ENCODE assay signal across 9 cellular contexts in the genomic region with DNA sequence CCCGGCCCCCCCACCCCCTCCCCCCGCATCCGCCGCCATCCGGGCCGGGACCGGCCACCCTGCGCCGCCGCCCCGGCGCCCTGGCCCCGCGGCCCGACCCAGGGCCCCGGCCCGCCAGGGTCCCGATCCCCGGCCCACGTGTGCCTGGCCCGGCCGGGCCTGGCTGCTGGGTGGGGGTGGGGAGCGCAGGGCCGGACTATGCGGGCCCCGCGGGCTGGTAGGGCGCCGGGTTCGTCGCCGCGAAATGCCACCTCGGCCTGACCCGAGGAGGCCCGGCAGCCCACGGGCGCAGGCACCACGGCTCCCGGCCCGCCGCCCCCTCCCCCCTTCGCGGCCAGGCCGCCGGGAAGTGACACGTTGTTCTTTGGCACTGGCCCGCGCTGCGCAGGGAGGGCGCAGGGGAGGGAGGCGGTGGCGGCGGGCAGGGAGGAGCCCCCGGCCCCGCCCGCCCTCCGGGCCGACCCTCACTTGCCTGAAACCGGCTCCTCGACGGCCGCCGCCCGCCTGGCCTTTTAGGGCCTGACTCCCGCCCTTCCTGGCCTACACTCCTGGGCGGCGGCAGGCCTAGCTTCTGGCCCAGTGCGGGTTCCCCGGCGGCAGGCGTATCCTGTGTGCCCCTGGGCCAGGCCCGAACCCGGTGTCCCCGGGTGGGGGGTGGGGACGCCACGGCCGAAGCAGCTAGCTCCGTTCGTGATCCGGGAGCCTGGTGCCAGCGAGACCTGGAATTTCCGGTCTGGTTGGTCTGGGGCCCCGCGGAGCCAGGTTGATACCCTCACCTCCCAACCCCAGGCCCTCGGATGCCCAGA. TPM values are rescaled to one million over a fixed set of nuclear protein-coding genes. Genes with fewer than 3 reads are reported as not detected.
DNase-seq lines count a peak whose midpoint lies in the region; ATAC-seq and TF ChIP-seq lines count a peak whose summit lies in the region.
"Had no signal": no experiment of that assay in that cellular context is flagged by ENCODE, and none has a peak within 500 bp of the region (broad histone marks: within the 10 kb centered on the region; RNA-seq: fewer than 3 reads in every experiment).

No MANE protein-coding gene starts in this region.

- peaks cover 23% of the 10 kb centered on the region for H3K4me1 ChIP-seq in CD8-positive, alpha-beta T cell (ENCODE audit: insufficient read depth, low read length)
- peaks cover 35% of the 10 kb centered on the region for H3K4me1 ChIP-seq in SJSA1 (replicated peaks)

- DNase-seq in CD8-positive, alpha-beta T cell: peak; percentile 32 to 77 (median 67)
- DNase-seq in SJSA1 (ENCODE audit: low read depth in 1 of 2, low spot score in 2 of 2) (peak; percentile 58 to 77), cardiac septum (ENCODE audit: low spot score) (peak; percentile 91), posterior cingulate gyrus (peak; percentile 44 to 93 (median 61)), NCI-H187 treated with DMSO at 0.1 percent for 48 hours (lab: John Stamatoyannopoulos, UW) (no peak)
- peak; percentile 71 for DNase-seq in activated naive CD8-positive, alpha-beta T cell treated with anti-CD3 and anti-CD28 coated beads, Interleukin-2, amount 10 ng/mL, durations not matched to agents 7 days and 5 days

- ATAC-seq in CD8-positive, alpha-beta T cell: peak; percentile 63
- ATAC-seq in GM19397 (IDR thresholded peaks at IDR 0.05; ENCODE audit: unreplicated experiment): peak; percentile 48
- ATAC-seq in HG03457 (IDR thresholded peaks at IDR 0.05; ENCODE audit: unreplicated experiment): peak; percentile 16
- peak; percentile 58 for ATAC-seq in activated naive CD8-positive, alpha-beta T cell treated with anti-CD3 and anti-CD28 coated beads, Interleukin-2, amount 10 ng/mL, durations not matched to agents 7 days and 5 days (ENCODE audit: low read depth)

- H3K9me3 ChIP-seq in CD8-positive, alpha-beta T cell (ENCODE audit: low read length): no peaks in the 10 kb centered on the region
- no peaks in the 10 kb centered on the region for H3K9me3 ChIP-seq in SJSA1 (replicated peaks)

- no peak for TF ChIP-seq CTCF in CD8-positive, alpha-beta T cell (IDR thresholded peaks at IDR 0.05)

- H3K4me3 Mint-ChIP-seq in CD8-positive, alpha-beta T cell: peak overlapping the region; percentile 87
- peak overlapping the region; percentile 83 for H3K4me3 Mint-ChIP-seq in activated naive CD8-positive, alpha-beta T cell treated with anti-CD3 and anti-CD28 coated beads, Interleukin-2, amount 10 ng/mL, durations not matched to agents 7 days and 5 days

- H3K9me3 Mint-ChIP-seq in CD8-positive, alpha-beta T cell: no peaks in the 10 kb centered on the region
- H3K9me3 Mint-ChIP-seq in activated naive CD8-positive, alpha-beta T cell treated with anti-CD3 and anti-CD28 coated beads, Interleukin-2, amount 10 ng/mL, durations not matched to agents 7 days and 5 days: no peaks in the 10 kb centered on the region

- H3K36me3 ChIP-seq in CD8-positive, alpha-beta T cell (ENCODE audit: insufficient read depth, low read length): peaks cover 12% of the 10 kb centered on the region
- H3K36me3 ChIP-seq in SJSA1: peaks cover 50% of the 10 kb centered on the region

- peaks cover 35% of the 10 kb centered on the region for H3K4me1 Mint-ChIP-seq in CD8-positive, alpha-beta T cell (ENCODE audit: low read depth)
- H3K4me1 Mint-ChIP-seq in activated naive CD8-positive, alpha-beta T cell treated with anti-CD3 and anti-CD28 coated beads, Interleukin-2, amount 10 ng/mL, durations not matched to agents 7 days and 5 days: peaks cover 26% of the 10 kb centered on the region

- POLR2A ChIA-PET in CD8-positive, alpha-beta T cell (lab: Charles Lee): interaction anchor here (0.7 kb wide), 1 partner anchor 129 kb away, joined by 3 read pairs; a partner anchor contains a TSS
- POLR2A ChIA-PET in activated naive CD8-positive, alpha-beta T cell treated with anti-CD3 and anti-CD28 coated beads, Interleukin-2, amount 10 ng/mL, durations not matched to agents 7 days and 5 days (lab: Charles Lee): interaction anchor here (0.8 to 1.3 kb wide), 5 partner anchors 12 to 47 kb away, joined by 3 to 5 read pairs (median 3); a partner anchor contains a TSS

- CTCF ChIA-PET in CD8-positive, alpha-beta T cell (lab: Charles Lee): interaction anchor here (0.9 kb wide), 1 partner anchor 9 kb away, joined by 3 read pairs; no protein-coding TSS in a partner anchor

- peaks cover 28% of the 10 kb centered on the region for H3K36me3 Mint-ChIP-seq in CD8-positive, alpha-beta T cell
- H3K36me3 Mint-ChIP-seq in activated naive CD8-positive, alpha-beta T cell treated with anti-CD3 and anti-CD28 coated beads, Interleukin-2, amount 10 ng/mL, durations not matched to agents 7 days and 5 days: peaks cover 13% of the 10 kb centered on the region

- peak overlapping the region; percentile 56 for H3K4me3 ChIP-seq in CD8-positive, alpha-beta T cell (ENCODE audit: low read depth, low read length)
- peak overlapping the region; percentile 99 for H3K4me3 ChIP-seq in SJSA1

- H3K27ac ChIP-seq in CD8-positive, alpha-beta T cell (ENCODE audit: low read depth, low read length): peak overlapping the region; percentile 80
- peak overlapping the region; percentile 96 for H3K27ac ChIP-seq in SJSA1

- intact Hi-C loops in CD8-positive, alpha-beta T cell (cut with DNase I, micrococcal nuclease): loop anchor here (1.0 to 5.0 kb wide), 9 partner anchors 16 to 678 kb away; a partner anchor contains a TSS
- intact Hi-C loops in cardiac septum (cut with DNase I) (loop anchor here (1.0 to 2.0 kb wide), 3 partner anchors 16 to 48 kb away; a partner anchor contains a TSS), posterior cingulate gyrus (cut with DNase I) (loop anchor here (2.0 kb wide), 1 partner anchor 16 kb away; a partner anchor contains a TSS)

- H3K27me3 ChIP-seq in CD8-positive, alpha-beta T cell (ENCODE audit: insufficient read depth, low read length): no peaks in the 10 kb centered on the region
- H3K27me3 ChIP-seq in SJSA1 (replicated peaks): no peaks in the 10 kb centered on the region

- peak overlapping the region; percentile 94 for H3K27ac Mint-ChIP-seq in CD8-positive, alpha-beta T cell
- H3K27ac Mint-ChIP-seq in activated naive CD8-positive, alpha-beta T cell treated with anti-CD3 and anti-CD28 coated beads, Interleukin-2, amount 10 ng/mL, durations not matched to agents 7 days and 5 days: peak overlapping the region; percentile 83

- H3K27me3 Mint-ChIP-seq in CD8-positive, alpha-beta T cell (ENCODE audit: low read depth): no peaks in the 10 kb centered on the region
- H3K27me3 Mint-ChIP-seq in activated naive CD8-positive, alpha-beta T cell treated with anti-CD3 and anti-CD28 coated beads, Interleukin-2, amount 10 ng/mL, durations not matched to agents 7 days and 5 days: no peaks in the 10 kb centered on the region

RNA-seq across cellular contexts. Expression of a gene that starts 0.5 kb away (rescaled TPM):
- 100 to 1,000 TPM; 220 to 235 TPM for total RNA-seq in CD8-positive, alpha-beta T cell
- 250 and 257 TPM in 2 replicates for total RNA-seq in SJSA1 (2014; rRNA removed; shearing (Covaris generic))
- 100 to 1,000 TPM; 253 to 258 TPM for total RNA-seq in activated naive CD8-positive, alpha-beta T cell treated with anti-CD3 and anti-CD28 coated beads, Interleukin-2, amount 10 ng/mL, durations not matched to agents 7 days and 5 days
- total RNA-seq in cardiac septum: 284 TPM

RNA-seq across cellular contexts. Expression of a gene that starts 15.9 kb away (rescaled TPM):
- 100 to 1,000 TPM; 168 to 174 TPM for total RNA-seq in CD8-positive, alpha-beta T cell
- 423 and 627 TPM in 2 replicates for total RNA-seq in SJSA1 (2014; rRNA removed; shearing (Covaris generic))
- total RNA-seq in activated naive CD8-positive, alpha-beta T cell treated with anti-CD3 and anti-CD28 coated beads, Interleukin-2, amount 10 ng/mL, durations not matched to agents 7 days and 5 days: 100 to 1,000 TPM; 171 to 172 TPM
- total RNA-seq in cardiac septum: 217 TPM

RNA-seq across cellular contexts. Expression of a gene that starts 22.5 kb away (rescaled TPM):
- total RNA-seq in CD8-positive, alpha-beta T cell: 10 to 100 TPM in 1 of 2 experiments, 1 to 10 TPM in 1; 9.8 to 11.1 TPM
- total RNA-seq in SJSA1 (2014; rRNA removed; shearing (Covaris generic)): 13.9 and 14.4 TPM in 2 replicates
- 1 to 10 TPM; 5.5 to 6.1 TPM for total RNA-seq in activated naive CD8-positive, alpha-beta T cell treated with anti-CD3 and anti-CD28 coated beads, Interleukin-2, amount 10 ng/mL, durations not matched to agents 7 days and 5 days
- total RNA-seq in cardiac septum: 43.3 TPM

RNA-seq across cellular contexts. Expression of a gene that starts 39.1 kb away (rescaled TPM):
- not detected for total RNA-seq in CD8-positive, alpha-beta T cell
- total RNA-seq in SJSA1 (2014; rRNA removed; shearing (Covaris generic)): not detected in 2 replicates
- total RNA-seq in activated naive CD8-positive, alpha-beta T cell treated with anti-CD3 and anti-CD28 coated beads, Interleukin-2, amount 10 ng/mL, durations not matched to agents 7 days and 5 days: not detected
- total RNA-seq in cardiac septum: 0.19 TPM
- total RNA-seq: dermis microvascular lymphatic vessel endothelial cell had no signal

RNA-seq across cellular contexts. Expression of a gene that starts 46.5 kb away (rescaled TPM):
- 1 to 10 TPM; 2.7 to 3.9 TPM for total RNA-seq in CD8-positive, alpha-beta T cell
- total RNA-seq in SJSA1 (2014; rRNA removed; shearing (Covaris generic)): 8.8 and 11.6 TPM in 2 replicates
- total RNA-seq in activated naive CD8-positive, alpha-beta T cell treated with anti-CD3 and anti-CD28 coated beads, Interleukin-2, amount 10 ng/mL, durations not matched to agents 7 days and 5 days: 1 to 10 TPM; 5.7 to 6.8 TPM
- 3.1 TPM for total RNA-seq in cardiac septum
